ENCODE assay signal across 2 cellular contexts in the genomic region with DNA sequence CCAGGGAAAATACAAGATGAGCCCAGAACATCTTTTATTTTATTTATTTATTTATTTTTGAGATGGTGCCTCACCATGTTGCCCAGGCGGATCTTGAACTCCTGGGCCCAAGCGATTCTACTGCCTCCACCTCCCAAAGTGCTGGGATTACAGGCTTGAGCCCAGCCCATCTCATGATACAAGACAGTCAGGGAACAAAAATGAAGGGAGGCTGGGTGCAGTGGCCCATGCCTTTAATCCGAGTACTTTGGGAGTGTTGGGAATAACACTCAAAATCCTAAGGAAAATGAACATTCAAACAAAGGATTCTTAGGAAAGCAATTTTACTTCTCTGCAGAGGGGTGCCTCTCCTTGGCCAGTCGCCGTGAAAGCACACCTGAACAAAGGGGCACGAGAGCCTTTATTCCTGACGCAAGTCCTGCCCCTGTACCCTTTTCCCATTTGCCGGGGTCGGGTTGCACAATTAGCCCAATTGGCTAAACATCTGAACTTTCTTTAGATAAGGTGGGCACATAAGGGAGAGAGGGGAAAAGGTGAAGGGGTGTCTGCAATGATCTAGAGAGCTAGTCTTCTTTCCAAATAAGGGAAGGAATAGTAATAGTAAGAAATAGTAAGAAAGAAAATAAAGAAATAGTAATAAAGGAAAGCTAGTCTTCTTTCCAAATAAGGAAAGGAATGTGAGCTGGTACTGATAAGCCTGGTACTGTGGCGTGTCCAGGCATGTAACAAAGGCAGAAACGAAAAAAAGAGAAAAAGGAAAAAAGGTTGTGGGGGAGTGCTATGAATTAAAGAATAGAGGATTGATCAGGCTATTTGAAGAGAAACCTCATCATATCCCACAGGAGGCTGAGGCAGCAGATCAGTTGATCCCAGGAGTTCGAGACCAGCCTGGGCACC.
TF ChIP-seq lines count a peak whose summit lies in the region.

No MANE protein-coding gene starts in this region.

TF ChIP-seq in SK-N-SH, 30 proteins besides CTCF, POLR2A, EP300 and RAD21:
- no peak for TF ChIP-seq EZH2phosphoT487 (IDR thresholded peaks at IDR 0.05; ENCODE audit: borderline replicate concordance, low read depth)
- no peak for TF ChIP-seq RCOR1 (IDR thresholded peaks at IDR 0.05; ENCODE audit: low read length)
- no peak for TF ChIP-seq PBX3 (IDR thresholded peaks at IDR 0.05)
- no peak for TF ChIP-seq SMC3 (IDR thresholded peaks at IDR 0.05; ENCODE audit: low read depth, low read length)
- TF ChIP-seq NFIC (IDR thresholded peaks at IDR 0.05; ENCODE audit: borderline replicate concordance): no peak
- TF ChIP-seq RXRA (IDR thresholded peaks at IDR 0.05; ENCODE audit: borderline replicate concordance, low read depth): no peak
- TF ChIP-seq FOSL2 (IDR thresholded peaks at IDR 0.05; ENCODE audit: borderline replicate concordance, low read depth): no peak
- TF ChIP-seq IRF3 (IDR thresholded peaks at IDR 0.05; ENCODE audit: low read depth, low read length): no peak
- no peak for TF ChIP-seq TAF1 (IDR thresholded peaks at IDR 0.05; ENCODE audit: borderline replicate concordance, low read depth, low read length)
- TF ChIP-seq NRF1 (IDR thresholded peaks at IDR 0.05; ENCODE audit: low read depth, low read length): no peak
- TF ChIP-seq TEAD4 (IDR thresholded peaks at IDR 0.05; ENCODE audit: borderline replicate concordance, insufficient read depth): no peak
- no peak for TF ChIP-seq REST (IDR thresholded peaks at IDR 0.05; ENCODE audit: low read depth, low read length)

TF ChIP-seq in H1, 55 proteins besides CTCF, POLR2A, EP300 and RAD21:
- TF ChIP-seq TAF1 (IDR thresholded peaks at IDR 0.05; ENCODE audit: low read depth, low read length) (peak; percentile 64; the same call in 1 of the 2 replicates), ATF3 (IDR thresholded peaks at IDR 0.05; ENCODE audit: insufficient read depth, low read depth, low read length) (no peak), CEBPB (IDR thresholded peaks at IDR 0.05; ENCODE audit: low read depth, low read length) (peak; percentile 82), KDM1A (IDR thresholded peaks at IDR 0.05; ENCODE audit: borderline replicate concordance, low read length) (no peak), SRF (IDR thresholded peaks at IDR 0.05; ENCODE audit: low read depth, low read length) (peak; percentile 61; the same call in 1 of the 2 replicates), GABPA (IDR thresholded peaks at IDR 0.05; ENCODE audit: borderline replicate concordance, insufficient read depth, low read length) (no peak), ZNF274 (IDR thresholded peaks at IDR 0.05; ENCODE audit: borderline replicate concordance, extremely low read depth, low read length) (no peak), POLR2AphosphoS5 (IDR thresholded peaks at IDR 0.05; ENCODE audit: low read depth, low read length) (0 out of 2 replicates have a peak, but pooled peaks have one; percentile 32), CREB1 (IDR thresholded peaks at IDR 0.05) (no peak), BRCA1 (IDR thresholded peaks at IDR 0.05; ENCODE audit: low read depth, low read length) (no peak), TBP (IDR thresholded peaks at IDR 0.05; ENCODE audit: low read depth, low read length) (peak; percentile 74)
TF ChIP-seq in H1: peak in this region for 5.
